18 cellular contexts compared by ENCODE assay signal in genomic region chr3:146200461-146201220, GRCh38. TPM values are rescaled to one million over a fixed set of nuclear protein-coding genes. Genes with fewer than 3 reads are reported as not detected.
DNase-seq lines count a peak whose midpoint lies in the region; ATAC-seq, FAIRE-seq and TF ChIP-seq lines count a peak whose summit lies in the region.
"Had no signal": no experiment of that assay in that cellular context is flagged by ENCODE, and none has a peak within 500 bp of the region (broad histone marks: within the 10 kb centered on the region; RNA-seq: fewer than 3 reads in every experiment).

No MANE protein-coding gene starts in this region.

- H3K4me1 Mint-ChIP-seq in activated naive CD4-positive, alpha-beta T cell treated with anti-CD3 and anti-CD28 coated beads for 36 hours (ENCODE audit: low read depth), result no peaks in the 10 kb centered on the region
- H3K4me1 Mint-ChIP-seq: CD4-positive, alpha-beta memory T cell had no signal

- H3K14ac ChIP-seq in IMR-90 (replicated peaks; ENCODE audit: low read depth, low read length), result no peak overlapping the region

- H3K9me1 ChIP-seq in IMR-90 (ENCODE audit: insufficient read depth, low read length) (no peaks in the 10 kb centered on the region), K562 (ENCODE audit: control insufficient read depth, insufficient read depth, low read length) (no peaks in the 10 kb centered on the region)

- H3K36me3 ChIP-seq in IMR-90 (ENCODE audit: control insufficient read depth, insufficient read depth, low read length), result no peaks in the 10 kb centered on the region
- no peaks in the 10 kb centered on the region for H3K36me3 ChIP-seq in K562 (ENCODE audit: control insufficient read depth, insufficient read depth, low read length)
- H3K36me3 ChIP-seq: BE2C had no signal

- no peaks in the 10 kb centered on the region for H3K79me2 ChIP-seq in K562 (ENCODE audit: control insufficient read depth, insufficient read depth, low read length)

- H3K4me2 ChIP-seq in IMR-90 (ENCODE audit: low read depth, low read length) (no peak overlapping the region), K562 (ENCODE audit: insufficient read depth, low read length) (no peak overlapping the region)

- no peak overlapping the region for H4K91ac ChIP-seq in IMR-90 (ENCODE audit: insufficient read depth, low read depth, low read length)

- H3K9ac ChIP-seq in IMR-90 (ENCODE audit: low read depth, low read length), result no peak overlapping the region
- no peak overlapping the region for H3K9ac ChIP-seq in K562 (ENCODE audit: insufficient read depth in 1 of 2, low read depth in 2 of 2, low read length in 2 of 2)

- H3K27me3 Mint-ChIP-seq in activated naive CD4-positive, alpha-beta T cell treated with anti-CD3 and anti-CD28 coated beads for 36 hours (ENCODE audit: low read depth), result peaks cover 8% of the 10 kb centered on the region

- peak; percentile 52 for DNase-seq in AG10803 (ENCODE audit: low read depth)
- DNase-seq in IMR-90, result no peak
- DNase-seq in K562 (ENCODE audit: extremely low read depth in 1 of 4, low spot score in 3 of 4), result no peak
- DNase-seq in myocyte (ENCODE audit: low read depth), result peak; percentile 11
- DNase-seq in activated naive CD4-positive, alpha-beta T cell treated with anti-CD3 and anti-CD28 coated beads for 36 hours, result no peak
- no peak for DNase-seq in erythroblast (lab: John Stamatoyannopoulos, UW)
- no peak for DNase-seq in hypothalamus (lab: John Stamatoyannopoulos, UW)
- DNase-seq: BE2C; CD4-positive, alpha-beta memory T cell; DMS79; GDM1; HCEC 1CT; HFFc6; KG1 had no signal

- BruUV-seq in IMR-90 (replicated peaks; lab: Mats Ljungman, UMichigan) (no TSS peak), K562 (replicated peaks; lab: Mats Ljungman, UMichigan) (no TSS peak)

- no peak overlapping the region for H3K23ac ChIP-seq in IMR-90 (ENCODE audit: low read depth, low read length)

- no peak overlapping the region for H4K5ac ChIP-seq in IMR-90 (ENCODE audit: low read depth, low read length)

- no peak overlapping the region for H3K4me3 Mint-ChIP-seq in activated naive CD4-positive, alpha-beta T cell treated with anti-CD3 and anti-CD28 coated beads for 36 hours
- H3K4me3 Mint-ChIP-seq: CD4-positive, alpha-beta memory T cell; HFFc6 had no signal

- H3K27me3 ChIP-seq in IMR-90 (ENCODE audit: control insufficient read depth, insufficient read depth, low read length), result no peaks in the 10 kb centered on the region
- no peaks in the 10 kb centered on the region for H3K27me3 ChIP-seq in K562 (ENCODE audit: control insufficient read depth in 2 of 2, insufficient read depth in 2 of 2, low read length in 2 of 2)
- H3K27me3 ChIP-seq: BE2C had no signal

- no peak overlapping the region for H2BK120ac ChIP-seq in IMR-90 (ENCODE audit: low read depth, low read length)

- dilution Hi-C loops in IMR-90 (cut with HindIII; ENCODE audit: low sequenced_read_pairs, unreplicated experiment), result no loop called here

- H3K4me1 ChIP-seq in IMR-90 (ENCODE audit: control insufficient read depth, insufficient read depth, low read length) (no peaks in the 10 kb centered on the region), K562 (replicated peaks in 1 of 2; ENCODE audit: control insufficient read depth in 2 of 2, insufficient read depth in 2 of 2, low read length in 2 of 2) (no peaks in the 10 kb centered on the region)
- H3K4me1 ChIP-seq: BE2C had no signal

- TF ChIP-seq POLR2A in IMR-90 (IDR thresholded peaks at IDR 0.05; ENCODE audit: low read depth, low read length) (no peak), K562 (conservative IDR thresholded peaks at IDR 0.05) (no peak), erythroblast (IDR thresholded peaks at IDR 0.05; ENCODE audit: low read length) (no peak)

- no peaks in the 10 kb centered on the region for H3K79me1 ChIP-seq in IMR-90 (ENCODE audit: low read depth in 1 of 2, low read length in 2 of 2)

- H2BK15ac ChIP-seq in IMR-90 (ENCODE audit: low read depth, low read length), result no peak overlapping the region

- H3K4me3 ChIP-seq in AG10803 (ENCODE audit: low read length), result no peak overlapping the region
- no peak overlapping the region for H3K4me3 ChIP-seq in IMR-90 (ENCODE audit: insufficient read depth, low read depth, low read length)
- H3K4me3 ChIP-seq in K562, result no peak overlapping the region

- no peak overlapping the region for H4K8ac ChIP-seq in IMR-90 (ENCODE audit: low read depth in 2 of 2, low read length in 2 of 2)

- H2AK5ac ChIP-seq in IMR-90 (ENCODE audit: low read depth, low read length), result no peak overlapping the region

- CTCF ChIA-PET in IMR-90 (lab: Yijun Ruan, JAX), result no interaction called here
- CTCF ChIA-PET in K562 (lab: Yijun Ruan, JAX; ENCODE audit: low intra/inter-chr PET ratio), result no interaction called here
- CTCF ChIA-PET in activated naive CD4-positive, alpha-beta T cell treated with anti-CD3 and anti-CD28 coated beads for 36 hours (lab: Charles Lee), result interaction anchor here (0.8 to 1.5 kb wide), 2 partner anchors 11 to 377 kb away, joined by 4 to 6 read pairs; no protein-coding TSS in a partner anchor

- H3K18ac ChIP-seq in IMR-90 (ENCODE audit: low read depth, low read length), result no peak overlapping the region

- TF ChIP-seq EP300 in K562 (IDR thresholded peaks at IDR 0.05; ENCODE audit: low read length), result no peak

- no CpG with 5 or more reads among the region's 2 CpGs for WGBS in IMR-90 (ENCODE audit: extremely low coverage in 2 of 2, insufficient read length in 1 of 2), 2 experiments
- WGBS in K562 (ENCODE audit: insufficient coverage, low coverage, missing lambda C conversion rate), result 0% methylated on average over 2 of the region's 2 CpGs

- H3K9me3 ChIP-seq in IMR-90 (ENCODE audit: control insufficient read depth, insufficient read depth, low read length) (no peaks in the 10 kb centered on the region), K562 (replicated peaks; ENCODE audit: control insufficient read depth, insufficient read depth, low read depth, low read length) (no peaks in the 10 kb centered on the region)
- H3K9me3 ChIP-seq: BE2C had no signal

- H3K27ac Mint-ChIP-seq in activated naive CD4-positive, alpha-beta T cell treated with anti-CD3 and anti-CD28 coated beads for 36 hours, result no peak overlapping the region
- H3K27ac Mint-ChIP-seq: CD4-positive, alpha-beta memory T cell; HFFc6 had no signal

- no peak for ATAC-seq in IMR-90 (ENCODE audit: low read depth)
- ATAC-seq in K562, result no peak
- no peak for ATAC-seq in HG03039 (IDR thresholded peaks at IDR 0.05; ENCODE audit: unreplicated experiment)

- no peaks in the 10 kb centered on the region for H3K36me3 Mint-ChIP-seq in activated naive CD4-positive, alpha-beta T cell treated with anti-CD3 and anti-CD28 coated beads for 36 hours (ENCODE audit: low read depth)
- H3K36me3 Mint-ChIP-seq: CD4-positive, alpha-beta memory T cell had no signal

- TF ChIP-seq CTCF in AG10803 (conservative IDR thresholded peaks at IDR 0.05; ENCODE audit: low read length) (no peak), IMR-90 (conservative IDR thresholded peaks at IDR 0.05; ENCODE audit: low read depth, low read length) (no peak), K562 (IDR thresholded peaks at IDR 0.05 in 2 of 3, conservative IDR thresholded peaks at IDR 0.05 in 1 of 3; ENCODE audit: insufficient read depth in 2 of 3, low read depth in 1 of 3, low read length in 3 of 3) (no peak)

- no peak overlapping the region for H2AK9ac ChIP-seq in IMR-90 (replicated peaks; ENCODE audit: low read depth, low read length, poor library complexity)

- no peak overlapping the region for H3K27ac ChIP-seq in IMR-90 (ENCODE audit: insufficient read depth, low read length)
- H3K27ac ChIP-seq in K562 (ENCODE audit: extremely low read depth, low read depth, low read length), result no peak overlapping the region
- H3K27ac ChIP-seq: C4-2B, HL-60 had no signal

- no peak overlapping the region for H3K4ac ChIP-seq in IMR-90 (ENCODE audit: low read depth, low read length)

- no peak for TF ChIP-seq RAD21 in IMR-90 (IDR thresholded peaks at IDR 0.05; ENCODE audit: low read length)
- no peak for TF ChIP-seq RAD21 in K562 (CRISPR knock-in tag; conservative IDR thresholded peaks at IDR 0.05 in 1 of 2, IDR thresholded peaks at IDR 0.05 in 1 of 2)

- in situ Hi-C loops in IMR-90 (cut with MboI; ENCODE audit: low sequenced_read_pairs), result no loop called here
- in situ Hi-C loops in K562 (cut with MboI), result no loop called here

- no peak overlapping the region for H2BK5ac ChIP-seq in IMR-90 (ENCODE audit: low read depth, low read length, poor library complexity, severe bottlenecking)

- no peaks in the 10 kb centered on the region for H4K20me1 ChIP-seq in IMR-90 (ENCODE audit: insufficient read depth, low read length)
- H4K20me1 ChIP-seq in K562 (replicated peaks; ENCODE audit: control insufficient read depth, insufficient read depth, low read length), result no peaks in the 10 kb centered on the region

- POLR2A ChIA-PET in IMR-90 (lab: Charles Lee; ENCODE audit: unreplicated experiment), result no interaction called here
- POLR2A ChIA-PET in K562 (lab: Yijun Ruan, JAX), result no interaction called here

- no peak for FAIRE-seq in K562 (lab: Jason Lieb, UNC)
- FAIRE-seq: GM12892 had no signal

- H3K9me3 Mint-ChIP-seq in activated naive CD4-positive, alpha-beta T cell treated with anti-CD3 and anti-CD28 coated beads for 36 hours, result no peaks in the 10 kb centered on the region
- H3K9me3 Mint-ChIP-seq: CD4-positive, alpha-beta memory T cell; HFFc6 had no signal

- no peak overlapping the region for H2AFZ ChIP-seq in IMR-90 (replicated peaks; ENCODE audit: low read length, poor library complexity)
- H2AFZ ChIP-seq in K562 (ENCODE audit: low read depth, low read length), result no peak overlapping the region

- H3K56ac ChIP-seq in IMR-90 (ENCODE audit: extremely low read depth, insufficient read depth, low read length), result no peak overlapping the region

- no peak overlapping the region for H2BK20ac ChIP-seq in IMR-90 (ENCODE audit: low read depth, low read length)

- intact Hi-C loops in IMR-90 (cut with micrococcal nuclease) (no loop called here), K562 (cut with micrococcal nuclease) (no loop called here)
- intact Hi-C loops in activated naive CD4-positive, alpha-beta T cell treated with anti-CD3 and anti-CD28 coated beads for 36 hours (cut with micrococcal nuclease), result no loop called here

RNA-seq across cellular contexts. Expression of gene PLOD2, which starts 39.7 kb away (rescaled TPM):
- total RNA-seq in IMR-90 (2012; rRNA removed) (117 and 225 TPM in 2 replicates), K562 (2014; rRNA removed) (0.18 and 0.24 TPM in 2 replicates), K562 (2014; rRNA removed; fragmentation: Illumina TruSeq; extraction: Trizol) (0.64 and 0.87 TPM in 2 replicates), K562 (2015; rRNA removed; fragmentation: Illumina TruSeq; extraction: Trizol) (0.49 and 0.58 TPM in 2 replicates), K562 (2021) (0.69 and 0.72 TPM in 2 replicates), myocyte (71.0 and 77.1 TPM in 2 replicates)
- polyA plus RNA-seq in IMR-90 (2012; rRNA removed) (62.9 and 84.0 TPM in 2 replicates), K562 (2011; rRNA removed) (0.23 and 1.5 TPM in 2 replicates), K562 (2014; fragmentation: Illumina TruSeq; extraction: Trizol) (0.55 and 0.58 TPM in 2 replicates), K562 (2014; fragmentation: Nextera tagmentation; extraction: Ambion mirVana) (under 1 TPM; 0.32 to 0.45 TPM), K562 (2014; rRNA removed) (0.19 and 0.80 TPM in 2 replicates)
- 9.4 and 11.3 TPM in 2 replicates for polyA plus RNA-seq in IMR-90 (2012; cell fraction: cytosol; rRNA removed)
- 7.9 and 63.0 TPM in 2 replicates for polyA plus RNA-seq in IMR-90 (2012; cell fraction: nucleus; rRNA removed; ENCODE audit: low replicate concordance)
- 0.62 and 3.2 TPM in 2 replicates for total RNA-seq in K562 (2011; cell fraction: chromatin; rRNA removed; ENCODE audit: low replicate concordance)
- 0.83 and 1.1 TPM in 2 replicates for total RNA-seq in K562 (2011; cell fraction: nucleolus; rRNA removed)
- 1.8 and 2.9 TPM in 2 replicates for total RNA-seq in K562 (2011; cell fraction: nucleoplasm; rRNA removed)
- 0.09 TPM in 2 replicates for polyA plus RNA-seq in K562 (2011; cell fraction: cytosol; rRNA removed)
- polyA plus RNA-seq in K562 (2011; cell fraction: nucleus; rRNA removed), result 0.29 and 0.63 TPM in 2 replicates
- 0.61 and 0.65 TPM in 2 replicates for polyA plus RNA-seq in K562 (2012)
- 0.39 and 3.2 TPM in 2 replicates for polyA minus RNA-seq in K562 (2011; rRNA and poly(A)+ RNA removed)
- polyA minus RNA-seq in K562 (2011; cell fraction: cytosol; rRNA and poly(A)+ RNA removed), result 1.1 and 1.2 TPM in 2 replicates
- polyA minus RNA-seq in K562 (2011; cell fraction: nucleus; rRNA and poly(A)+ RNA removed), result 0.44 and 0.94 TPM in 2 replicates
- polyA plus RNA-seq in myocyte (2012), result 190 TPM
- under 1 TPM; 0.22 to 0.45 TPM for total RNA-seq in activated naive CD4-positive, alpha-beta T cell treated with anti-CD3 and anti-CD28 coated beads for 36 hours
- total RNA-seq: CD4-positive, alpha-beta memory T cell had no signal
- polyA plus RNA-seq: CD4-positive, alpha-beta memory T cell had no signal

RNA-seq across cellular contexts. Expression of gene PLSCR4, which starts 50.3 kb away (rescaled TPM):
- total RNA-seq in IMR-90 (2012; rRNA removed), result 2.8 and 3.8 TPM in 2 replicates
- 3.9 and 4.4 TPM in 2 replicates for polyA plus RNA-seq in IMR-90 (2012; rRNA removed)
- 1.9 and 4.5 TPM in 2 replicates for polyA plus RNA-seq in IMR-90 (2012; cell fraction: cytosol; rRNA removed)
- 3.1 and 11.8 TPM in 2 replicates for polyA plus RNA-seq in IMR-90 (2012; cell fraction: nucleus; rRNA removed; ENCODE audit: low replicate concordance)
- 0.18 TPM in 1 of 2 replicates, not detected in the other for total RNA-seq in K562 (2011; cell fraction: chromatin; rRNA removed; ENCODE audit: low replicate concordance)
- total RNA-seq in K562 (2011; cell fraction: nucleolus; rRNA removed), result not detected in 2 replicates
- total RNA-seq in K562 (2011; cell fraction: nucleoplasm; rRNA removed), result 0.46 TPM in 1 of 2 replicates, not detected in the other
- 0.68 TPM in 1 of 2 replicates, not detected in the other for total RNA-seq in K562 (2014; rRNA removed)
- total RNA-seq in K562 (2014; rRNA removed; fragmentation: Illumina TruSeq; extraction: Trizol), result 0.16 and 0.29 TPM in 2 replicates
- total RNA-seq in K562 (2015; rRNA removed; fragmentation: Illumina TruSeq; extraction: Trizol), result 0.18 and 0.49 TPM in 2 replicates
- total RNA-seq in K562 (2021), result 0.11 and 0.42 TPM in 2 replicates
- 0.05 and 0.21 TPM in 2 replicates for polyA plus RNA-seq in K562 (2011; rRNA removed)
- polyA plus RNA-seq in K562 (2011; cell fraction: cytosol; rRNA removed), result not detected in 2 replicates
- 0.30 TPM in 1 of 2 replicates, not detected in the other for polyA plus RNA-seq in K562 (2011; cell fraction: nucleus; rRNA removed)
- 0.42 and 0.86 TPM in 2 replicates for polyA plus RNA-seq in K562 (2012)
- 0.24 and 0.51 TPM in 2 replicates for polyA plus RNA-seq in K562 (2014; fragmentation: Illumina TruSeq; extraction: Trizol)
- under 1 TPM; 0.20 to 0.32 TPM for polyA plus RNA-seq in K562 (2014; fragmentation: Nextera tagmentation; extraction: Ambion mirVana)
- 0.19 TPM in 1 of 2 replicates, not detected in the other for polyA plus RNA-seq in K562 (2014; rRNA removed)
- polyA minus RNA-seq in K562 (2011; rRNA and poly(A)+ RNA removed), result 0.09 and 0.18 TPM in 2 replicates
- polyA minus RNA-seq in K562 (2011; cell fraction: cytosol; rRNA and poly(A)+ RNA removed), result not detected in 2 replicates
- 0.13 and 0.56 TPM in 2 replicates for polyA minus RNA-seq in K562 (2011; cell fraction: nucleus; rRNA and poly(A)+ RNA removed)
- total RNA-seq in myocyte, result 6.6 and 8.5 TPM in 2 replicates
- polyA plus RNA-seq in myocyte (2012), result 14.0 TPM
- not detected for total RNA-seq in activated naive CD4-positive, alpha-beta T cell treated with anti-CD3 and anti-CD28 coated beads for 36 hours
- total RNA-seq: CD4-positive, alpha-beta memory T cell had no signal
- polyA plus RNA-seq: CD4-positive, alpha-beta memory T cell had no signal

Comparison
In these comparisons a context has a peak if more than half of its experiments do, and no peak if none do; other contexts are left out.
1. DNase-seq: peak in AG10803 (single experiment) and myocyte (single experiment); none in IMR-90 (single experiment), K562 (0 of 4), activated naive CD4-positive, alpha-beta T cell treated with anti-CD3 and anti-CD28 coated beads for 36 hours (single experiment), erythroblast (0 of 2) and hypothalamus (0 of 51).
2. RNA of gene PLOD2, which starts 39.7 kb away (total RNA-seq): 117 to 225 TPM in IMR-90 and 71.0 to 77.1 TPM in myocyte; 0.18 to 3.2 TPM in K562 and 0.22 to 0.45 TPM in activated naive CD4-positive, alpha-beta T cell treated with anti-CD3 and anti-CD28 coated beads for 36 hours; every median in the first group is over 10 times any median in the second.